1 cellular context compared by ENCODE assay signal in genomic region chr10:102853944-102854694, GRCh38.
TF ChIP-seq lines count a peak whose summit lies in the region.

Gene BORCS7 (plus strand): TSS chr10:102854259. CDS start chr10:102854287, 28 bp downstream.

TF ChIP-seq in K562, 482 proteins besides CTCF, POLR2A, EP300 and RAD21 (continued from another document and continues in another):
- TF ChIP-seq ZBTB43 (CRISPR knock-in tag; IDR thresholded peaks at IDR 0.05) (no peak), NR0B1 (IDR thresholded peaks at IDR 0.05; ENCODE audit: partially characterized antibody) (no peak), SIX5 (IDR thresholded peaks at IDR 0.05; ENCODE audit: borderline replicate concordance in 1 of 2, insufficient read depth in 1 of 2, low read depth in 1 of 2, low read length in 2 of 2) (peak; percentile 42 to 43; a peak in 2 of 4 replicates), ZNF41 (CRISPR knock-in tag; conservative IDR thresholded peaks at IDR 0.05) (no peak), SREBF1 (IDR thresholded peaks at IDR 0.05; ENCODE audit: borderline replicate concordance, low read depth, low read length) (no peak), RBM22 (IDR thresholded peaks at IDR 0.05; ENCODE audit: low read depth, low read length, poor library complexity, severe bottlenecking) (no peak), XRCC3 (IDR thresholded peaks at IDR 0.05) (no peak), ZFP36 (IDR thresholded peaks at IDR 0.05; ENCODE audit: low read depth, low read length, partially characterized antibody) (no peak), MTA2 (IDR thresholded peaks at IDR 0.05; ENCODE audit: low read depth) (no peak), ZBTB49 (CRISPR knock-in tag; IDR thresholded peaks at IDR 0.05; ENCODE audit: borderline replicate concordance) (no peak), FOXK2 (conservative IDR thresholded peaks at IDR 0.05 in 1 of 2, IDR thresholded peaks at IDR 0.05 in 1 of 2; ENCODE audit: low read depth in 2 of 2) (peak; percentile 69 to 74), YY1 (IDR thresholded peaks at IDR 0.05; ENCODE audit: borderline replicate concordance in 1 of 3, control insufficient read depth in 1 of 3, extremely low read depth in 1 of 3, insufficient read depth in 3 of 3, insufficient read length in 1 of 3, insufficient replicate concordance in 2 of 3, low read depth in 1 of 3, low read length in 2 of 3) (peak in 2 of 3 experiments; percentile 80 to 86), ZNF79 (CRISPR knock-in tag; IDR thresholded peaks at IDR 0.05; ENCODE audit: low read depth) (no peak), RBM14 (IDR thresholded peaks at IDR 0.05; ENCODE audit: borderline replicate concordance, insufficient read depth, low read depth, low read length) (no peak), HSF4 (CRISPR knock-in tag; IDR thresholded peaks at IDR 0.05; ENCODE audit: borderline replicate concordance) (no peak), NFYB (IDR thresholded peaks at IDR 0.05; ENCODE audit: extremely low read depth, insufficient read length) (no peak), ZNF655 (CRISPR knock-in tag; IDR thresholded peaks at IDR 0.05) (no peak), ZNF121 (CRISPR knock-in tag; conservative IDR thresholded peaks at IDR 0.05) (no peak), NELFE (IDR thresholded peaks at IDR 0.05; ENCODE audit: insufficient read depth, insufficient read length) (no peak), LCOR (CRISPR knock-in tag; IDR thresholded peaks at IDR 0.05) (no peak), FOXM1 (IDR thresholded peaks at IDR 0.05; ENCODE audit: low read depth) (peak; percentile 83), FOXM1 (CRISPR knock-in tag; IDR thresholded peaks at IDR 0.05; ENCODE audit: low read depth) (no peak), MAX (CRISPR knock-in tag; IDR thresholded peaks at IDR 0.05) (0 out of 2 replicates have a peak, but pooled peaks have one; percentile 50), GATAD2B (IDR thresholded peaks at IDR 0.05; ENCODE audit: borderline replicate concordance) (no peak)
- TF ChIP-seq, protein P1, sequence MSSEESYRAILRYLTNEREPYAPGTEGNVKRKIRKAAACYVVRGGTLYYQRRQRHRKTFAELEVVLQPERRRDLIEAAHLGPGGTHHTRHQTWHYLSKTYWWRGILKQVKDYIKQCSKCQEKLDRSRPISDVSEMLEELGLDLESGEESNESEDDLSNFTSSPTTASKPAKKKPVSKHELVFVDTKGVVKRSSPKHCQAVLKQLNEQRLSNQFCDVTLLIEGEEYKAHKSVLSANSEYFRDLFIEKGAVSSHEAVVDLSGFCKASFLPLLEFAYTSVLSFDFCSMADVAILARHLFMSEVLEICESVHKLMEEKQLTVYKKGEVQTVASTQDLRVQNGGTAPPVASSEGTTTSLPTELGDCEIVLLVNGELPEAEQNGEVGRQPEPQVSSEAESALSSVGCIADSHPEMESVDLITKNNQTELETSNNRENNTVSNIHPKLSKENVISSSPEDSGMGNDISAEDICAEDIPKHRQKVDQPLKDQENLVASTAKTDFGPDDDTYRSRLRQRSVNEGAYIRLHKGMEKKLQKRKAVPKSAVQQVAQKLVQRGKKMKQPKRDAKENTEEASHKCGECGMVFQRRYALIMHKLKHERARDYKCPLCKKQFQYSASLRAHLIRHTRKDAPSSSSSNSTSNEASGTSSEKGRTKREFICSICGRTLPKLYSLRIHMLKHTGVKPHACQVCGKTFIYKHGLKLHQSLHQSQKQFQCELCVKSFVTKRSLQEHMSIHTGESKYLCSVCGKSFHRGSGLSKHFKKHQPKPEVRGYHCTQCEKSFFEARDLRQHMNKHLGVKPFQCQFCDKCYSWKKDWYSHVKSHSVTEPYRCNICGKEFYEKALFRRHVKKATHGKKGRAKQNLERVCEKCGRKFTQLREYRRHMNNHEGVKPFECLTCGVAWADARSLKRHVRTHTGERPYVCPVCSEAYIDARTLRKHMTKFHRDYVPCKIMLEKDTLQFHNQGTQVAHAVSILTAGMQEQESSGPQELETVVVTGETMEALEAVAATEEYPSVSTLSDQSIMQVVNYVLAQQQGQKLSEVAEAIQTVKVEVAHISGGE (CRISPR knock-in tag; IDR thresholded peaks at IDR 0.05), result peak in 1 of 3 experiments; percentile 69; a peak in 1 of 6 replicates
- TF ChIP-seq, protein P2, sequence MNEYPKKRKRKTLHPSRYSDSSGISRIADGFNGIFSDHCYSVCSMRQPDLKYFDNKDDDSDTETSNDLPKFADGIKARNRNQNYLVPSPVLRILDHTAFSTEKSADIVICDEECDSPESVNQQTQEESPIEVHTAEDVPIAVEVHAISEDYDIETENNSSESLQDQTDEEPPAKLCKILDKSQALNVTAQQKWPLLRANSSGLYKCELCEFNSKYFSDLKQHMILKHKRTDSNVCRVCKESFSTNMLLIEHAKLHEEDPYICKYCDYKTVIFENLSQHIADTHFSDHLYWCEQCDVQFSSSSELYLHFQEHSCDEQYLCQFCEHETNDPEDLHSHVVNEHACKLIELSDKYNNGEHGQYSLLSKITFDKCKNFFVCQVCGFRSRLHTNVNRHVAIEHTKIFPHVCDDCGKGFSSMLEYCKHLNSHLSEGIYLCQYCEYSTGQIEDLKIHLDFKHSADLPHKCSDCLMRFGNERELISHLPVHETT (CRISPR knock-in tag; conservative IDR thresholded peaks at IDR 0.05 in 1 of 2, IDR thresholded peaks at IDR 0.05 in 1 of 2), result peak in 1 of 2 experiments; percentile 39; a peak in 1 of 4 replicates
- TF ChIP-seq, protein P3, sequence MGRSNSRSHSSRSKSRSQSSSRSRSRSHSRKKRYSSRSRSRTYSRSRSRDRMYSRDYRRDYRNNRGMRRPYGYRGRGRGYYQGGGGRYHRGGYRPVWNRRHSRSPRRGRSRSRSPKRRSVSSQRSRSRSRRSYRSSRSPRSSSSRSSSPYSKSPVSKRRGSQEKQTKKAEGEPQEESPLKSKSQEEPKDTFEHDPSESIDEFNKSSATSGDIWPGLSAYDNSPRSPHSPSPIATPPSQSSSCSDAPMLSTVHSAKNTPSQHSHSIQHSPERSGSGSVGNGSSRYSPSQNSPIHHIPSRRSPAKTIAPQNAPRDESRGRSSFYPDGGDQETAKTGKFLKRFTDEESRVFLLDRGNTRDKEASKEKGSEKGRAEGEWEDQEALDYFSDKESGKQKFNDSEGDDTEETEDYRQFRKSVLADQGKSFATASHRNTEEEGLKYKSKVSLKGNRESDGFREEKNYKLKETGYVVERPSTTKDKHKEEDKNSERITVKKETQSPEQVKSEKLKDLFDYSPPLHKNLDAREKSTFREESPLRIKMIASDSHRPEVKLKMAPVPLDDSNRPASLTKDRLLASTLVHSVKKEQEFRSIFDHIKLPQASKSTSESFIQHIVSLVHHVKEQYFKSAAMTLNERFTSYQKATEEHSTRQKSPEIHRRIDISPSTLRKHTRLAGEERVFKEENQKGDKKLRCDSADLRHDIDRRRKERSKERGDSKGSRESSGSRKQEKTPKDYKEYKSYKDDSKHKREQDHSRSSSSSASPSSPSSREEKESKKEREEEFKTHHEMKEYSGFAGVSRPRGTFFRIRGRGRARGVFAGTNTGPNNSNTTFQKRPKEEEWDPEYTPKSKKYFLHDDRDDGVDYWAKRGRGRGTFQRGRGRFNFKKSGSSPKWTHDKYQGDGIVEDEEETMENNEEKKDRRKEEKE (IDR thresholded peaks at IDR 0.05; ENCODE audit: borderline replicate concordance in 1 of 2, control insufficient read depth in 1 of 2, low read depth in 2 of 2, low read length in 1 of 2), result peak in 1 of 2 experiments; percentile 60; a peak in 1 of 4 replicates
- TF ChIP-seq, protein P4, sequence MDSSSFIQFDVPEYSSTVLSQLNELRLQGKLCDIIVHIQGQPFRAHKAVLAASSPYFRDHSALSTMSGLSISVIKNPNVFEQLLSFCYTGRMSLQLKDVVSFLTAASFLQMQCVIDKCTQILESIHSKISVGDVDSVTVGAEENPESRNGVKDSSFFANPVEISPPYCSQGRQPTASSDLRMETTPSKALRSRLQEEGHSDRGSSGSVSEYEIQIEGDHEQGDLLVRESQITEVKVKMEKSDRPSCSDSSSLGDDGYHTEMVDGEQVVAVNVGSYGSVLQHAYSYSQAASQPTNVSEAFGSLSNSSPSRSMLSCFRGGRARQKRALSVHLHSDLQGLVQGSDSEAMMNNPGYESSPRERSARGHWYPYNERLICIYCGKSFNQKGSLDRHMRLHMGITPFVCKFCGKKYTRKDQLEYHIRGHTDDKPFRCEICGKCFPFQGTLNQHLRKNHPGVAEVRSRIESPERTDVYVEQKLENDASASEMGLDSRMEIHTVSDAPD (CRISPR knock-in tag; IDR thresholded peaks at IDR 0.05), result no peak
- TF ChIP-seq, protein P5, sequence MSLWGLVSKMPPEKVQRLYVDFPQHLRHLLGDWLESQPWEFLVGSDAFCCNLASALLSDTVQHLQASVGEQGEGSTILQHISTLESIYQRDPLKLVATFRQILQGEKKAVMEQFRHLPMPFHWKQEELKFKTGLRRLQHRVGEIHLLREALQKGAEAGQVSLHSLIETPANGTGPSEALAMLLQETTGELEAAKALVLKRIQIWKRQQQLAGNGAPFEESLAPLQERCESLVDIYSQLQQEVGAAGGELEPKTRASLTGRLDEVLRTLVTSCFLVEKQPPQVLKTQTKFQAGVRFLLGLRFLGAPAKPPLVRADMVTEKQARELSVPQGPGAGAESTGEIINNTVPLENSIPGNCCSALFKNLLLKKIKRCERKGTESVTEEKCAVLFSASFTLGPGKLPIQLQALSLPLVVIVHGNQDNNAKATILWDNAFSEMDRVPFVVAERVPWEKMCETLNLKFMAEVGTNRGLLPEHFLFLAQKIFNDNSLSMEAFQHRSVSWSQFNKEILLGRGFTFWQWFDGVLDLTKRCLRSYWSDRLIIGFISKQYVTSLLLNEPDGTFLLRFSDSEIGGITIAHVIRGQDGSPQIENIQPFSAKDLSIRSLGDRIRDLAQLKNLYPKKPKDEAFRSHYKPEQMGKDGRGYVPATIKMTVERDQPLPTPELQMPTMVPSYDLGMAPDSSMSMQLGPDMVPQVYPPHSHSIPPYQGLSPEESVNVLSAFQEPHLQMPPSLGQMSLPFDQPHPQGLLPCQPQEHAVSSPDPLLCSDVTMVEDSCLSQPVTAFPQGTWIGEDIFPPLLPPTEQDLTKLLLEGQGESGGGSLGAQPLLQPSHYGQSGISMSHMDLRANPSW (CRISPR knock-in tag; IDR thresholded peaks at IDR 0.05), result no peak
